In the genomic region with DNA sequence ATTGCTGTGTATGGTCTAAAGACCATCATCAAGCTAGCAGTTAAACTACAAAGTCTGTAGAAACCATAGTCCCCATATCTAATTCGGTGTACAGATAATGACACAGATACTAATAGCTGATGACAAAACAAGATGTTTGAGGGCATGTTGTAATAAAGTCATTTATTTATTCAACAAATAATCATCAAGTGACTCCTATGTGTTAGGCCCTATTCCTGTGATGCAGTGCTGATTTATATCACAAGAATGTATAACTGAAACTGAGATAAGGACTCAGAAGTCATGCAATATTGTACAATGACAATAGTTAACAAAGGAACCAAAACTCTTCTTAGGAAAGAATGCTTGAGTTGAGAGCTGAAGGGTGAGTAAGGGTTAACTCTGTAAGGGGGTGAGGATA, we compare ENCODE assay signal across 2 cellular contexts.
A peak's percentile ranks its signal among the peaks of the same experiment; 100 is the strongest.
TF ChIP-seq lines count a peak whose summit lies in the region.

No MANE protein-coding gene starts in this region.

TF ChIP-seq in IMR-90, 13 proteins besides CTCF, POLR2A, EP300 and RAD21:
- no peak for TF ChIP-seq MXI1 (IDR thresholded peaks at IDR 0.05; ENCODE audit: borderline replicate concordance, low read depth, low read length)
- no peak for TF ChIP-seq MAZ (IDR thresholded peaks at IDR 0.05; ENCODE audit: borderline replicate concordance, low read depth, low read length)
- no peak for TF ChIP-seq MAFK (IDR thresholded peaks at IDR 0.05; ENCODE audit: low read depth, low read length)
- peak; percentile 54; the same call in 1 of the 2 replicates for TF ChIP-seq CEBPB (IDR thresholded peaks at IDR 0.05; ENCODE audit: low read depth, low read length)
- no peak for TF ChIP-seq RFX5 (IDR thresholded peaks at IDR 0.05; ENCODE audit: low read depth, low read length)
- no peak for TF ChIP-seq FOS (IDR thresholded peaks at IDR 0.05; ENCODE audit: low read depth, low read length)
TF ChIP-seq in IMR-90: peak in this region for 1.

TF ChIP-seq in endothelial cell of umbilical vein, 7 proteins besides CTCF, POLR2A, EP300 and RAD21:
- no peak for TF ChIP-seq JUN (IDR thresholded peaks at IDR 0.05; ENCODE audit: borderline replicate concordance, insufficient read depth, insufficient read length, low read depth)
- no peak for TF ChIP-seq EZH2 (IDR thresholded peaks at IDR 0.05; ENCODE audit: borderline replicate concordance, low read depth, low read length, severe bottlenecking)
- no peak for TF ChIP-seq MYC (IDR thresholded peaks at IDR 0.05; ENCODE audit: low read depth, low read length)
- TF ChIP-seq POLR2AphosphoS5 (IDR thresholded peaks at IDR 0.05; ENCODE audit: insufficient read depth, low read depth, low read length), result no peak
- no peak for TF ChIP-seq MAX (IDR thresholded peaks at IDR 0.05; ENCODE audit: insufficient read depth, insufficient read length)
- peak; percentile 47 for TF ChIP-seq GATA2 (IDR thresholded peaks at IDR 0.05; ENCODE audit: insufficient read depth, insufficient read length, low read depth, low read length)
TF ChIP-seq in endothelial cell of umbilical vein: peak in this region for 1.
